Comparison of ENCODE assay signal across 36 cellular contexts in genomic region chr5:126511961-126512360, GRCh38.
"Had no signal": no experiment of that assay in that cellular context is flagged by ENCODE, and none has a peak within 500 bp of the region (broad histone marks: within the 10 kb centered on the region; RNA-seq: fewer than 3 reads in every experiment).

No MANE protein-coding gene starts in this region.

- FAIRE-seq: astrocyte had no signal

- H3K27me3 Mint-ChIP-seq: activated B cell treated with CpG ODN at 0.5 μM for 24 hours; activated CD4-positive, alpha-beta memory T cell treated with anti-CD3 and anti-CD28 coated beads for 36 hours; activated naive CD8-positive, alpha-beta T cell treated with anti-CD3 and anti-CD28 coated beads for 36 hours had no signal

- H3K27me3 ChIP-seq: adrenal gland, body of pancreas, breast epithelium, Peyer's patch, SJSA1 had no signal

- DNase-seq: activated B cell treated with CpG ODN at 0.5 μM for 24 hours; activated CD4-positive, alpha-beta memory T cell treated with anti-CD3 and anti-CD28 coated beads for 36 hours; activated CD4-positive, alpha-beta T cell treated with anti-CD3 and anti-CD28 coated beads for 4 hours; activated CD4-positive, alpha-beta T cell treated with anti-CD3 and anti-CD28 coated beads, Interleukin-2, amount 50 U/mL, for 1 hour; activated CD4-positive, CD25-positive, alpha-beta regulatory T cell treated with anti-CD3 and anti-CD28 coated beads, Interleukin-2, amount 50 U/mL, for 72 hours; activated CD8-positive, alpha-beta memory T cell treated with anti-CD3 and anti-CD28 coated beads, Interleukin-2, amount 50 U/mL, for 4 hours; activated gamma-delta T cell treated with Interleukin-2 at 50 U/mL for 16 hours; activated naive CD4-positive, alpha-beta T cell treated with anti-CD3 and anti-CD28 coated beads for 36 hours; activated naive CD8-positive, alpha-beta T cell treated with anti-CD3 and anti-CD28 coated beads for 36 hours; activated T-cell treated with anti-CD3 and anti-CD28 coated beads for 4 hours; activated T-cell treated with anti-CD3 and anti-CD28 coated beads, Interleukin-2, amount 50 U/mL, for 4 hours; adrenal gland; body of pancreas; caudate nucleus; NCI-H1092 treated with DMSO at 0.1 percent for 48 hours; NCI-H1417; NCI-H146; NCI-H187 treated with DMSO at 0.1 percent for 48 hours; NCI-H2081; NCI-H2171 treated with DMSO at 0.1 percent for 48 hours; NCI-H2227 treated with DMSO at 0.1 percent for 48 hours; NCI-H446; NCI-H524; PC-3; Peyer's patch; RPMI8226; SHP77 treated with DMSO at 0.1 percent for 48 hours; SK-N-SH; T-helper 1 cell; T-helper 2 cell; T-helper 9 cell had no signal

- H3K36me3 ChIP-seq: adrenal gland, breast epithelium, Peyer's patch, SJSA1 had no signal

- H3K9ac ChIP-seq: SK-N-SH had no signal

- H3K27ac ChIP-seq: body of pancreas, SJSA1, VCaP had no signal

- ATAC-seq: activated T-cell treated with anti-CD3 and anti-CD28 coated beads, Interleukin-2, amount 50 U/mL, for 4 hours; body of pancreas; PC-3 had no signal

- H3K9me3 Mint-ChIP-seq: activated B cell treated with CpG ODN at 0.5 μM for 24 hours; activated CD4-positive, alpha-beta memory T cell treated with anti-CD3 and anti-CD28 coated beads for 36 hours; activated naive CD4-positive, alpha-beta T cell treated with anti-CD3 and anti-CD28 coated beads for 36 hours; activated T-cell treated with anti-CD3 and anti-CD28 coated beads, Interleukin-2, amount 50 U/mL, for 4 hours; activated T-helper 1 cell treated with anti-CD3 and anti-CD28 coated beads, Interleukin-12 subunit alpha, Interleukin-12 subunit beta, Interleukin-2, Interleukin-4 antibody, amounts not matched to agents 30 ng/mL and 10 ng/mL and 1 ng/mL, durations not matched to agents 14 hours and 24 hours and 36 hours had no signal

- H3K36me3 Mint-ChIP-seq: activated CD4-positive, alpha-beta memory T cell treated with anti-CD3 and anti-CD28 coated beads for 36 hours had no signal

- H3K9me3 ChIP-seq: adrenal gland, body of pancreas, breast epithelium, Peyer's patch, SJSA1, SK-N-SH had no signal

- H3K27ac Mint-ChIP-seq: activated B cell treated with CpG ODN at 0.5 μM for 24 hours; activated CD4-positive, alpha-beta memory T cell treated with anti-CD3 and anti-CD28 coated beads for 36 hours; activated naive CD4-positive, alpha-beta T cell treated with anti-CD3 and anti-CD28 coated beads for 36 hours; activated naive CD8-positive, alpha-beta T cell treated with anti-CD3 and anti-CD28 coated beads for 36 hours; activated T-helper 1 cell treated with anti-CD3 and anti-CD28 coated beads, Interleukin-12 subunit alpha, Interleukin-12 subunit beta, Interleukin-2, Interleukin-4 antibody, amounts not matched to agents 30 ng/mL and 10 ng/mL and 1 ng/mL, durations not matched to agents 14 hours and 24 hours and 36 hours had no signal

- H3K4me1 ChIP-seq: body of pancreas had no signal

- H3K4me3 ChIP-seq: adrenal gland, body of pancreas, breast epithelium, Peyer's patch, SJSA1 had no signal

- H3K4me3 Mint-ChIP-seq: activated B cell treated with CpG ODN at 0.5 μM for 24 hours; activated CD4-positive, alpha-beta memory T cell treated with anti-CD3 and anti-CD28 coated beads for 36 hours; activated naive CD4-positive, alpha-beta T cell treated with anti-CD3 and anti-CD28 coated beads for 36 hours; activated naive CD8-positive, alpha-beta T cell treated with anti-CD3 and anti-CD28 coated beads for 36 hours; activated T-cell treated with anti-CD3 and anti-CD28 coated beads, Interleukin-2, amount 50 U/mL, for 4 hours; activated T-helper 1 cell treated with anti-CD3 and anti-CD28 coated beads, Interleukin-12 subunit alpha, Interleukin-12 subunit beta, Interleukin-2, Interleukin-4 antibody, amounts not matched to agents 30 ng/mL and 10 ng/mL and 1 ng/mL, durations not matched to agents 14 hours and 24 hours and 36 hours had no signal

- H3K4me2 ChIP-seq: SK-N-SH had no signal
